ENCODE assay signal across 13 cellular contexts in genomic region chr16:30951785-30952184, GRCh38. TPM values are rescaled to one million over a fixed set of nuclear protein-coding genes. Genes with fewer than 3 reads are reported as not detected.
DNase-seq lines count a peak whose midpoint lies in the region; ATAC-seq and TF ChIP-seq lines count a peak whose summit lies in the region.
"Had no signal": no experiment of that assay in that cellular context is flagged by ENCODE, and none has a peak within 500 bp of the region (broad histone marks: within the 10 kb centered on the region; RNA-seq: fewer than 3 reads in every experiment).

No MANE protein-coding gene starts in this region.

- TF ChIP-seq POLR2A in esophagus muscularis mucosa (IDR thresholded peaks at IDR 0.05; ENCODE audit: low read depth) = no peak

- no peaks in the 10 kb centered on the region for H3K9me3 ChIP-seq in esophagus muscularis mucosa
- no peaks in the 10 kb centered on the region for H3K9me3 ChIP-seq in mesenchymal stem cell (ENCODE audit: control insufficient read depth, low read length)

- WGBS in esophagus muscularis mucosa = 27% methylated on average over 3 of the region's 3 CpGs
- 79% methylated on average over 3 of the region's 3 CpGs for WGBS in mesenchymal stem cell

- no peaks in the 10 kb centered on the region for H3K27me3 Mint-ChIP-seq in activated CD8-positive, alpha-beta memory T cell treated with anti-CD3 and anti-CD28 coated beads, Interleukin-2, amount 10 ng/mL, durations not matched to agents 7 days and 5 days
- H3K27me3 Mint-ChIP-seq: activated CD4-positive, alpha-beta memory T cell treated with anti-CD3 and anti-CD28 coated beads for 36 hours; memory B cell had no signal

- H4K91ac ChIP-seq in mesenchymal stem cell (ENCODE audit: low read length) = no peak overlapping the region

- no peak for DNase-seq in activated CD8-positive, alpha-beta memory T cell treated with anti-CD3 and anti-CD28 coated beads, Interleukin-2, amount 10 ng/mL, durations not matched to agents 7 days and 5 days
- DNase-seq in activated CD8-positive, alpha-beta memory T cell treated with anti-CD3 and anti-CD28 coated beads, Interleukin-2, amount 50 U/mL, for 48 hours = no peak
- DNase-seq in esophagus muscularis mucosa (ENCODE audit: extremely low spot score) (no peak), mesenchymal stem cell (no peak), ureter (ENCODE audit: low spot score) (peak; percentile 83), cortex of kidney (lab: John Stamatoyannopoulos, UW) (no peak), NCI-H1105 treated with DMSO at 0.1 percent for 48 hours (lab: John Stamatoyannopoulos, UW) (no peak)
- DNase-seq: activated CD4-positive, alpha-beta memory T cell treated with anti-CD3 and anti-CD28 coated beads for 36 hours; DMS153; head of caudate nucleus; NCI-H2081 treated with DMSO at 0.1 percent for 48 hours had no signal

- CTCF ChIA-PET in activated CD8-positive, alpha-beta memory T cell treated with anti-CD3 and anti-CD28 coated beads, Interleukin-2, amount 10 ng/mL, durations not matched to agents 7 days and 5 days (lab: Charles Lee) = interaction anchor here (1.3 to 2.5 kb wide), 2 partner anchors 10 to 33 kb away, joined by 4 to 11 read pairs; partner anchors contain the start of gene HSD3B7

- no peak overlapping the region for H2AK5ac ChIP-seq in mesenchymal stem cell (ENCODE audit: low read length, severe bottlenecking)

- H3K4me3 ChIP-seq in esophagus muscularis mucosa (no peak overlapping the region), mesenchymal stem cell (ENCODE audit: insufficient read depth in 1 of 2, low read depth in 1 of 2, low read length in 2 of 2) (no peak overlapping the region)

- H4K8ac ChIP-seq in mesenchymal stem cell (ENCODE audit: low read length) = no peak overlapping the region

- intact Hi-C loops in esophagus muscularis mucosa (cut with DNase I) = no loop called here

- no peak overlapping the region for H2BK12ac ChIP-seq in mesenchymal stem cell (ENCODE audit: low read length in 2 of 2)

- no peaks in the 10 kb centered on the region for H3K27me3 ChIP-seq in esophagus muscularis mucosa
- no peaks in the 10 kb centered on the region for H3K27me3 ChIP-seq in mesenchymal stem cell (ENCODE audit: control insufficient read depth in 1 of 2, insufficient read depth in 1 of 2, low read length in 2 of 2)

- no peak for ATAC-seq in activated CD8-positive, alpha-beta memory T cell treated with anti-CD3 and anti-CD28 coated beads, Interleukin-2, amount 10 ng/mL, durations not matched to agents 7 days and 5 days
- ATAC-seq in HG02763 (IDR thresholded peaks at IDR 0.05; ENCODE audit: unreplicated experiment) = no peak

- H3K4ac ChIP-seq in mesenchymal stem cell (ENCODE audit: low read depth in 1 of 2, low read length in 2 of 2) = no peak overlapping the region

- no peak overlapping the region for H3K14ac ChIP-seq in mesenchymal stem cell (ENCODE audit: low read length in 2 of 2)

- no peak overlapping the region for H2AFZ ChIP-seq in mesenchymal stem cell (ENCODE audit: low read depth, low read length)

- H2BK5ac ChIP-seq in mesenchymal stem cell (ENCODE audit: low read depth, low read length, poor library complexity, severe bottlenecking) = no peak overlapping the region

- no peaks in the 10 kb centered on the region for H3K9me3 Mint-ChIP-seq in activated CD8-positive, alpha-beta memory T cell treated with anti-CD3 and anti-CD28 coated beads, Interleukin-2, amount 10 ng/mL, durations not matched to agents 7 days and 5 days (ENCODE audit: low read depth)
- H3K9me3 Mint-ChIP-seq: activated CD4-positive, alpha-beta memory T cell treated with anti-CD3 and anti-CD28 coated beads for 36 hours; memory B cell had no signal

- H3K27ac ChIP-seq in esophagus muscularis mucosa (replicated peaks in 1 of 4) (peak overlapping the region; percentile 91 to 99 (median 92)), mesenchymal stem cell (ENCODE audit: low read length, poor library complexity, severe bottlenecking) (no peak overlapping the region)

- H3K27ac Mint-ChIP-seq in activated CD8-positive, alpha-beta memory T cell treated with anti-CD3 and anti-CD28 coated beads, Interleukin-2, amount 10 ng/mL, durations not matched to agents 7 days and 5 days = peak overlapping the region; percentile 11
- H3K27ac Mint-ChIP-seq: activated CD4-positive, alpha-beta memory T cell treated with anti-CD3 and anti-CD28 coated beads for 36 hours; memory B cell had no signal

- no peak overlapping the region for H3K23ac ChIP-seq in mesenchymal stem cell (ENCODE audit: low read length in 2 of 2)

- peaks cover 32% of the 10 kb centered on the region for H3K4me1 Mint-ChIP-seq in activated CD8-positive, alpha-beta memory T cell treated with anti-CD3 and anti-CD28 coated beads, Interleukin-2, amount 10 ng/mL, durations not matched to agents 7 days and 5 days

- no peak overlapping the region for H2BK15ac ChIP-seq in mesenchymal stem cell (ENCODE audit: low read depth, poor library complexity, severe bottlenecking)

- no peak overlapping the region for H3K18ac ChIP-seq in mesenchymal stem cell (ENCODE audit: low read depth in 1 of 2, low read length in 2 of 2)

- no peak overlapping the region for H2BK120ac ChIP-seq in mesenchymal stem cell (ENCODE audit: low read depth, low read length)

- no peak overlapping the region for H3K4me3 Mint-ChIP-seq in activated CD8-positive, alpha-beta memory T cell treated with anti-CD3 and anti-CD28 coated beads, Interleukin-2, amount 10 ng/mL, durations not matched to agents 7 days and 5 days
- H3K4me3 Mint-ChIP-seq: activated CD4-positive, alpha-beta memory T cell treated with anti-CD3 and anti-CD28 coated beads for 36 hours; memory B cell had no signal

- no peaks in the 10 kb centered on the region for H3K36me3 Mint-ChIP-seq in activated CD8-positive, alpha-beta memory T cell treated with anti-CD3 and anti-CD28 coated beads, Interleukin-2, amount 10 ng/mL, durations not matched to agents 7 days and 5 days
- H3K36me3 Mint-ChIP-seq: activated CD4-positive, alpha-beta memory T cell treated with anti-CD3 and anti-CD28 coated beads for 36 hours; memory B cell had no signal

- no peak for TF ChIP-seq EP300 in esophagus muscularis mucosa (IDR thresholded peaks at IDR 0.05)

- H3K36me3 ChIP-seq in esophagus muscularis mucosa (peaks cover 0 to 14% (median 9%) of the 10 kb centered on the region in 4 donors), mesenchymal stem cell (ENCODE audit: control insufficient read depth in 1 of 2, insufficient read depth in 2 of 2, low read depth in 1 of 2, low read length in 2 of 2) (peaks cover 17 to 22% of the 10 kb centered on the region in 2 experiments)

- no peak overlapping the region for H3K4me2 ChIP-seq in mesenchymal stem cell (ENCODE audit: low read length, poor library complexity, severe bottlenecking)

- peak overlapping the region; percentile 49 for H3K9ac ChIP-seq in mesenchymal stem cell (ENCODE audit: low read length)

- TF ChIP-seq CTCF in esophagus muscularis mucosa (IDR thresholded peaks at IDR 0.05) = no peak

- H3K79me1 ChIP-seq in mesenchymal stem cell (replicated peaks; ENCODE audit: low read length, poor library complexity, severe bottlenecking) = peaks cover 13% of the 10 kb centered on the region

- peaks cover 32 to 67% (median 62%) of the 10 kb centered on the region in 4 donors for H3K4me1 ChIP-seq in esophagus muscularis mucosa
- peaks cover 31% of the 10 kb centered on the region for H3K4me1 ChIP-seq in mesenchymal stem cell (ENCODE audit: control insufficient read depth, insufficient read depth, low read depth, low read length)

RNA-seq across cellular contexts. Expression of gene ORAI3, which starts 2.9 kb away (rescaled TPM):
- 10 to 100 TPM; 19.5 to 20.5 TPM for total RNA-seq in activated CD8-positive, alpha-beta memory T cell treated with anti-CD3 and anti-CD28 coated beads, Interleukin-2, amount 10 ng/mL, durations not matched to agents 7 days and 5 days
- 10 to 100 TPM; 33.0 to 56.5 (median 45.8) TPM for total RNA-seq in esophagus muscularis mucosa
- 63.4 TPM for polyA plus RNA-seq in mesenchymal stem cell (2013, experiment 1 of 2)
- 64.8 TPM for polyA plus RNA-seq in mesenchymal stem cell (2013, experiment 2 of 2)
- total RNA-seq in ureter = 25.9 TPM

RNA-seq across cellular contexts. Expression of gene SETD1A, which starts 5.8 kb away (rescaled TPM):
- total RNA-seq in activated CD8-positive, alpha-beta memory T cell treated with anti-CD3 and anti-CD28 coated beads, Interleukin-2, amount 10 ng/mL, durations not matched to agents 7 days and 5 days = 10 to 100 TPM; 23.9 to 26.4 TPM
- total RNA-seq in esophagus muscularis mucosa (10 to 100 TPM in 2 of 4 donors, 1 to 10 TPM in 2; 7.1 to 25.4 (median 9.9) TPM), ureter (19.6 TPM)
- polyA plus RNA-seq in mesenchymal stem cell (2013, experiment 1 of 2) = 11.7 TPM
- polyA plus RNA-seq in mesenchymal stem cell (2013, experiment 2 of 2) = 10.9 TPM

RNA-seq across cellular contexts. Expression of gene FBXL19, which starts 28.4 kb away (rescaled TPM):
- total RNA-seq in activated CD8-positive, alpha-beta memory T cell treated with anti-CD3 and anti-CD28 coated beads, Interleukin-2, amount 10 ng/mL, durations not matched to agents 7 days and 5 days = 10 to 100 TPM; 26.1 to 29.2 TPM
- total RNA-seq in esophagus muscularis mucosa (10 to 100 TPM; 12.1 to 28.1 (median 17.7) TPM), ureter (25.7 TPM)
- polyA plus RNA-seq in mesenchymal stem cell (2013, experiment 1 of 2) = 21.4 TPM
- polyA plus RNA-seq in mesenchymal stem cell (2013, experiment 2 of 2) = 20.2 TPM

RNA-seq across cellular contexts. Expression of gene HSD3B7, which starts 33.2 kb away (rescaled TPM):
- 1 to 10 TPM; 6.6 to 9.7 TPM for total RNA-seq in activated CD8-positive, alpha-beta memory T cell treated with anti-CD3 and anti-CD28 coated beads, Interleukin-2, amount 10 ng/mL, durations not matched to agents 7 days and 5 days
- total RNA-seq in esophagus muscularis mucosa (10 to 100 TPM; 15.4 to 33.0 (median 17.9) TPM), ureter (14.8 TPM)
- polyA plus RNA-seq in mesenchymal stem cell (2013, experiment 1 of 2) = 9.2 TPM
- 9.4 TPM for polyA plus RNA-seq in mesenchymal stem cell (2013, experiment 2 of 2)

RNA-seq across cellular contexts. Expression of gene CTF1, which starts 55.4 kb away (rescaled TPM):
- total RNA-seq in activated CD8-positive, alpha-beta memory T cell treated with anti-CD3 and anti-CD28 coated beads, Interleukin-2, amount 10 ng/mL, durations not matched to agents 7 days and 5 days = under 1 TPM; 0.35 to 0.47 TPM
- 10 to 100 TPM in 2 of 4 donors, 1 to 10 TPM in 2; 6.2 to 18.8 (median 10.9) TPM for total RNA-seq in esophagus muscularis mucosa
- 6.7 TPM for polyA plus RNA-seq in mesenchymal stem cell (2013, experiment 1 of 2)
- polyA plus RNA-seq in mesenchymal stem cell (2013, experiment 2 of 2) = 7.0 TPM
- 8.2 TPM for total RNA-seq in ureter
